Comparison of ENCODE assay signal across 36 cellular contexts in the genomic region with DNA sequence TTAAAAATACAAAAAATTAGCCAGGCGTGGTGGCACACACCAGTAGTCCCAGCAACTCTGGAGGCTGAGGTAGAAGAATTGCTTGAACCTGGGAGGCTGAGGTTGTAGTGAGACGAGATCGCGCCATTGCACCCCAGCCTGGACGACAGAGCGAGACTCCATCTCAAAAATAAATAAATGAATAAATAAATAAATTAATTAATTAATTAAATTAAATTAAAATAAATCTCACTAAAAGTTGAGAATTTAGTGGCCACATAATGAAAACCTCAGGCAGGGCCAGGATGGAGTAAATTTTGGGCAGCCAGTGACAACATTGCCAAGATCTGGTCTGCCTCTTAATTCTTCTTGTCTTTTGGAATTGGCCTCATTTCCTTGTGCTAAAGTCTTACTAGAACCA.
"Had no signal": no experiment of that assay in that cellular context is flagged by ENCODE, and none has a peak within 500 bp of the region (broad histone marks: within the 10 kb centered on the region; RNA-seq: fewer than 3 reads in every experiment).

No MANE protein-coding gene starts in this region.

- FAIRE-seq: astrocyte, bronchial epithelial cell had no signal

- H3K27ac Mint-ChIP-seq: activated naive CD4-positive, alpha-beta T cell treated with anti-CD3 and anti-CD28 coated beads for 36 hours; activated naive CD4-positive, alpha-beta T cell treated with anti-CD3 and anti-CD28 coated beads, Interleukin-2, amount 10 ng/mL, durations not matched to agents 7 days and 5 days; activated naive CD4-positive, alpha-beta T cell treated with anti-CD3 and anti-CD28 coated beads, Interleukin-2, amount 50 U/mL, for 24 hours; activated naive CD4-positive, alpha-beta T cell treated with anti-CD3 and anti-CD28 coated beads, Interleukin-2, amount 50 U/mL, for 72 hours; activated naive CD8-positive, alpha-beta T cell; activated naive CD8-positive, alpha-beta T cell treated with anti-CD3 and anti-CD28 coated beads for 36 hours; activated naive CD8-positive, alpha-beta T cell treated with anti-CD3 and anti-CD28 coated beads, Interleukin-2, amount 10 ng/mL, durations not matched to agents 7 days and 5 days; activated naive CD8-positive, alpha-beta T cell treated with anti-CD3 and anti-CD28 coated beads, Interleukin-2, amount 50 U/mL, for 24 hours; activated T-cell treated with anti-CD3 and anti-CD28 coated beads, Interleukin-2, amount 50 U/mL, for 24 hours; activated T-cell treated with anti-CD3 and anti-CD28 coated beads, Interleukin-2, amount 50 U/mL, for 72 hours; activated T-helper 1 cell treated with anti-CD3 and anti-CD28 coated beads, Interleukin-12 subunit alpha, Interleukin-12 subunit beta, Interleukin-2, Interleukin-4 antibody, amounts not matched to agents 30 ng/mL and 10 ng/mL and 1 ng/mL, durations not matched to agents 14 hours and 24 hours and 36 hours; activated T-helper 17 cell treated with anti-CD3 and anti-CD28 coated beads, Interleukin-2, amount 50 U/mL, for 72 hours; activated T-helper 2 cell treated with anti-CD3 and anti-CD28 coated beads, Interferon-gamma antibody, Interleukin-2, Interleukin-4, amounts not matched to agents 10 μg/mL and 5 μg/mL and 100 μg/mL, durations not matched to agents 14 hours and 24 hours and 36 hours; brain had no signal

- H3K27me3 Mint-ChIP-seq: activated naive CD4-positive, alpha-beta T cell treated with anti-CD3 and anti-CD28 coated beads, Interleukin-2, amount 10 ng/mL, durations not matched to agents 7 days and 5 days; activated naive CD4-positive, alpha-beta T cell treated with anti-CD3 and anti-CD28 coated beads, Interleukin-2, amount 50 U/mL, for 24 hours; activated naive CD8-positive, alpha-beta T cell; activated naive CD8-positive, alpha-beta T cell treated with anti-CD3 and anti-CD28 coated beads for 36 hours; activated naive CD8-positive, alpha-beta T cell treated with anti-CD3 and anti-CD28 coated beads, Interleukin-2, amount 10 ng/mL, durations not matched to agents 7 days and 5 days; activated naive CD8-positive, alpha-beta T cell treated with anti-CD3 and anti-CD28 coated beads, Interleukin-2, amount 50 U/mL, for 24 hours; activated T-cell treated with anti-CD3 and anti-CD28 coated beads, Interleukin-2, amount 50 U/mL, for 24 hours; activated T-helper 17 cell treated with anti-CD3 and anti-CD28 coated beads, Interleukin-2, amount 50 U/mL, for 72 hours; central memory CD8-positive, alpha-beta T cell had no signal

- H3K9me3 Mint-ChIP-seq: activated naive CD4-positive, alpha-beta T cell treated with anti-CD3 and anti-CD28 coated beads, Interleukin-2, amount 10 ng/mL, durations not matched to agents 7 days and 5 days; activated naive CD8-positive, alpha-beta T cell treated with anti-CD3 and anti-CD28 coated beads, Interleukin-2, amount 10 ng/mL, durations not matched to agents 7 days and 5 days; activated naive CD8-positive, alpha-beta T cell treated with anti-CD3 and anti-CD28 coated beads, Interleukin-2, amount 50 U/mL, for 24 hours; activated T-cell treated with anti-CD3 and anti-CD28 coated beads, Interleukin-2, amount 50 U/mL, for 24 hours; activated T-helper 1 cell treated with anti-CD3 and anti-CD28 coated beads, Interleukin-12 subunit alpha, Interleukin-12 subunit beta, Interleukin-2, Interleukin-4 antibody, amounts not matched to agents 30 ng/mL and 10 ng/mL and 1 ng/mL, durations not matched to agents 14 hours and 24 hours and 36 hours; activated T-helper 17 cell treated with anti-CD3 and anti-CD28 coated beads, Interleukin-2, amount 50 U/mL, for 72 hours; activated T-helper 2 cell treated with anti-CD3 and anti-CD28 coated beads, Interferon-gamma antibody, Interleukin-2, Interleukin-4, amounts not matched to agents 10 μg/mL and 5 μg/mL and 100 μg/mL, durations not matched to agents 14 hours and 24 hours and 36 hours; brain had no signal

- H3K4me3 Mint-ChIP-seq: activated naive CD4-positive, alpha-beta T cell treated with anti-CD3 and anti-CD28 coated beads for 36 hours; activated naive CD4-positive, alpha-beta T cell treated with anti-CD3 and anti-CD28 coated beads, Interleukin-2, amount 10 ng/mL, durations not matched to agents 7 days and 5 days; activated naive CD4-positive, alpha-beta T cell treated with anti-CD3 and anti-CD28 coated beads, Interleukin-2, amount 50 U/mL, for 24 hours; activated naive CD8-positive, alpha-beta T cell; activated naive CD8-positive, alpha-beta T cell treated with anti-CD3 and anti-CD28 coated beads for 36 hours; activated naive CD8-positive, alpha-beta T cell treated with anti-CD3 and anti-CD28 coated beads, Interleukin-2, amount 10 ng/mL, durations not matched to agents 7 days and 5 days; activated naive CD8-positive, alpha-beta T cell treated with anti-CD3 and anti-CD28 coated beads, Interleukin-2, amount 50 U/mL, for 24 hours; activated T-cell treated with anti-CD3 and anti-CD28 coated beads, Interleukin-2, amount 50 U/mL, for 24 hours; activated T-cell treated with anti-CD3 and anti-CD28 coated beads, Interleukin-2, amount 50 U/mL, for 4 hours; activated T-cell treated with anti-CD3 and anti-CD28 coated beads, Interleukin-2, amount 50 U/mL, for 72 hours; activated T-helper 1 cell treated with anti-CD3 and anti-CD28 coated beads, Interleukin-12 subunit alpha, Interleukin-12 subunit beta, Interleukin-2, Interleukin-4 antibody, amounts not matched to agents 30 ng/mL and 10 ng/mL and 1 ng/mL, durations not matched to agents 14 hours and 24 hours and 36 hours; activated T-helper 17 cell treated with anti-CD3 and anti-CD28 coated beads, Interleukin-2, amount 50 U/mL, for 72 hours; brain; central memory CD8-positive, alpha-beta T cell had no signal

- H3K4me1 Mint-ChIP-seq: activated naive CD4-positive, alpha-beta T cell treated with anti-CD3 and anti-CD28 coated beads, Interleukin-2, amount 10 ng/mL, durations not matched to agents 7 days and 5 days; activated naive CD4-positive, alpha-beta T cell treated with anti-CD3 and anti-CD28 coated beads, Interleukin-2, amount 50 U/mL, for 24 hours; activated naive CD8-positive, alpha-beta T cell treated with anti-CD3 and anti-CD28 coated beads for 36 hours; activated naive CD8-positive, alpha-beta T cell treated with anti-CD3 and anti-CD28 coated beads, Interleukin-2, amount 10 ng/mL, durations not matched to agents 7 days and 5 days; activated naive CD8-positive, alpha-beta T cell treated with anti-CD3 and anti-CD28 coated beads, Interleukin-2, amount 50 U/mL, for 24 hours; activated T-helper 17 cell treated with anti-CD3 and anti-CD28 coated beads, Interleukin-2, amount 50 U/mL, for 72 hours; brain; central memory CD8-positive, alpha-beta T cell had no signal

- H3K36me3 Mint-ChIP-seq: activated naive CD4-positive, alpha-beta T cell treated with anti-CD3 and anti-CD28 coated beads, Interleukin-2, amount 10 ng/mL, durations not matched to agents 7 days and 5 days; activated naive CD4-positive, alpha-beta T cell treated with anti-CD3 and anti-CD28 coated beads, Interleukin-2, amount 50 U/mL, for 24 hours; activated naive CD4-positive, alpha-beta T cell treated with anti-CD3 and anti-CD28 coated beads, Interleukin-2, amount 50 U/mL, for 72 hours; activated naive CD8-positive, alpha-beta T cell; activated naive CD8-positive, alpha-beta T cell treated with anti-CD3 and anti-CD28 coated beads for 36 hours; activated naive CD8-positive, alpha-beta T cell treated with anti-CD3 and anti-CD28 coated beads, Interleukin-2, amount 10 ng/mL, durations not matched to agents 7 days and 5 days; brain had no signal

- DNase-seq: activated effector memory CD4-positive, alpha-beta T cell treated with anti-CD3 and anti-CD28 coated beads, Interleukin-2, amount 50 U/mL, for 16 hours; activated effector memory CD4-positive, alpha-beta T cell treated with Interleukin-2 at 50 U/mL for 16 hours; activated gamma-delta T cell; activated gamma-delta T cell treated with Interleukin-2 at 50 U/mL for 16 hours; activated naive CD4-positive, alpha-beta T cell; activated naive CD4-positive, alpha-beta T cell treated with anti-CD3 and anti-CD28 coated beads for 36 hours; activated naive CD4-positive, alpha-beta T cell treated with anti-CD3 and anti-CD28 coated beads, Interleukin-2, amount 10 ng/mL, durations not matched to agents 7 days and 5 days; activated naive CD4-positive, alpha-beta T cell treated with anti-CD3 and anti-CD28 coated beads, Interleukin-2, amount 50 U/mL, for 16 hours; activated naive CD4-positive, alpha-beta T cell treated with Interleukin-2 at 50 U/mL for 16 hours; activated naive CD8-positive, alpha-beta T cell treated with anti-CD3 and anti-CD28 coated beads for 36 hours; activated naive CD8-positive, alpha-beta T cell treated with anti-CD3 and anti-CD28 coated beads, Interleukin-2, amount 10 ng/mL, durations not matched to agents 7 days and 5 days; activated naive CD8-positive, alpha-beta T cell treated with anti-CD3 and anti-CD28 coated beads, Interleukin-2, amount 50 U/mL, for 24 hours; activated T-cell treated with anti-CD3 and anti-CD28 coated beads, Interleukin-2, amount 50 U/mL, for 24 hours; activated T-cell treated with anti-CD3 and anti-CD28 coated beads, Interleukin-2, amount 50 U/mL, for 4 hours; activated T-cell treated with anti-CD3 and anti-CD28 coated beads, Interleukin-2, amount 50 U/mL, for 48 hours; activated T-cell treated with anti-CD3 and anti-CD28 coated beads, Interleukin-2, amount 50 U/mL, for 72 hours; adrenal gland; amniotic stem cell; amygdala; anterior cingulate cortex; aorta; body of pancreas; brain microvascular endothelial cell; caudate nucleus; central memory CD4-positive, alpha-beta T cell; cerebellar nuclear complex had no signal

- ATAC-seq: activated naive CD4-positive, alpha-beta T cell treated with anti-CD3 and anti-CD28 coated beads, Interleukin-2, amount 50 U/mL, for 72 hours; activated naive CD8-positive, alpha-beta T cell treated with anti-CD3 and anti-CD28 coated beads, Interleukin-2, amount 50 U/mL, for 24 hours; activated T-cell treated with anti-CD3 and anti-CD28 coated beads, Interleukin-2, amount 50 U/mL, for 4 hours; activated T-cell treated with anti-CD3 and anti-CD28 coated beads, Interleukin-2, amount 50 U/mL, for 72 hours; activated T-helper 17 cell treated with anti-CD3 and anti-CD28 coated beads, Interleukin-2, amount 50 U/mL, for 72 hours; body of pancreas had no signal
